9 cellular contexts compared by ENCODE assay signal in the genomic region with DNA sequence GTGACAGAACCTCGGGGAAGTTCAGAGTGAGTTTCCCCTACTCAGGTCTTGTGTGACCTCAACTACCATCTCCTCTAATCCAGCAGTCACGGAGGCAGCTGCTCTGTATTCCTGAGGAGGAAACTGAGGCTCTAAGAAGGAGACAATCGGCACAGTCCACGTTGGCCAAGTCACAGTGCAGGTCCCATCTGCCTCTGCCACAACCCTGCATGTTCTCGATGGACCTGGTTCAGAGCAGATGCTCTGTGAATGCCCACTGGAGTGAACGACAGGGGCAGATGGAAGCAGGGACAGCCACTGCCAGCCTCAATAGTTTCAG. TPM values are rescaled to one million over a fixed set of nuclear protein-coding genes. Genes with fewer than 3 reads are reported as not detected.
A peak's percentile ranks its signal among the peaks of the same experiment; 100 is the strongest.
DNase-seq lines count a peak whose midpoint lies in the region; ATAC-seq, FAIRE-seq and TF ChIP-seq lines count a peak whose summit lies in the region.
"Had no signal": no experiment of that assay in that cellular context is flagged by ENCODE, and none has a peak within 500 bp of the region (broad histone marks: within the 10 kb centered on the region; RNA-seq: fewer than 3 reads in every experiment).

No MANE protein-coding gene starts in this region.

- no peak overlapping the region for H3K4me3 Mint-ChIP-seq in dendritic cell treated with granulocyte-macrophage colony-stimulating factor and Interleukin-4, amounts not matched to agents 40 ng/mL and 50 ng/mL, for 4 days
- H3K4me3 Mint-ChIP-seq in naive thymus-derived CD8-positive, alpha-beta T cell: peak overlapping the region; percentile 79 to 94 (median 84)

- intact Hi-C loops in dendritic cell treated with granulocyte-macrophage colony-stimulating factor and Interleukin-4, amounts not matched to agents 40 ng/mL and 50 ng/mL, for 4 days (cut with micrococcal nuclease): no loop called here

- H3K4me3 ChIP-seq in AG04449 (ENCODE audit: low read depth, low read length) (peak overlapping the region; percentile 91), LNCaP clone FGC (ENCODE audit: low read depth, low read length) (peak overlapping the region; percentile 95)

- TF ChIP-seq CTCF in AG04449 (IDR thresholded peaks at IDR 0.05; ENCODE audit: insufficient read depth, low read length, missing control alignments): no peak
- no peak for TF ChIP-seq CTCF in LNCaP clone FGC (IDR thresholded peaks at IDR 0.05; ENCODE audit: control insufficient read depth, extremely low read depth, insufficient read depth)

- H3K4me1 Mint-ChIP-seq in dendritic cell treated with granulocyte-macrophage colony-stimulating factor and Interleukin-4, amounts not matched to agents 40 ng/mL and 50 ng/mL, for 4 days (ENCODE audit: low read depth): peaks cover 72% of the 10 kb centered on the region
- H3K4me1 Mint-ChIP-seq in naive thymus-derived CD8-positive, alpha-beta T cell: peaks cover 18 to 47% (median 41%) of the 10 kb centered on the region in 4 donors

- CTCF ChIA-PET in AG04449 (lab: Yijun Ruan, JAX): interaction anchor here (1.5 kb wide), 1 partner anchor 25 kb away, joined by 3 read pairs; no protein-coding TSS in a partner anchor

- H3K27ac Mint-ChIP-seq in dendritic cell treated with granulocyte-macrophage colony-stimulating factor and Interleukin-4, amounts not matched to agents 40 ng/mL and 50 ng/mL, for 4 days: peak overlapping the region; percentile 89
- H3K27ac Mint-ChIP-seq in naive thymus-derived CD8-positive, alpha-beta T cell: peak overlapping the region; percentile 75 to 97 (median 90)

- H3K36me3 Mint-ChIP-seq in dendritic cell treated with granulocyte-macrophage colony-stimulating factor and Interleukin-4, amounts not matched to agents 40 ng/mL and 50 ng/mL, for 4 days (ENCODE audit: low read depth): peaks cover 9% of the 10 kb centered on the region
- no peaks in the 10 kb centered on the region for H3K36me3 Mint-ChIP-seq in naive thymus-derived CD8-positive, alpha-beta T cell

- POLR2A ChIA-PET in AG04449 (lab: Yijun Ruan, JAX): interaction anchor here (1.5 kb wide), 1 partner anchor 61 kb away, joined by 4 read pairs; no protein-coding TSS in a partner anchor
- POLR2A ChIA-PET in naive thymus-derived CD8-positive, alpha-beta T cell (lab: Charles Lee): interaction anchor here (0.6 to 8.2 kb wide), 3 partner anchors 20 to 844 kb away, joined by 3 to 110 read pairs (median 3); a partner anchor contains a TSS

- FAIRE-seq in frontal cortex (lab: Jason Lieb, UNC): no peak
- FAIRE-seq: islet of Langerhans had no signal

- no peaks in the 10 kb centered on the region for H3K27me3 Mint-ChIP-seq in dendritic cell treated with granulocyte-macrophage colony-stimulating factor and Interleukin-4, amounts not matched to agents 40 ng/mL and 50 ng/mL, for 4 days
- no peaks in the 10 kb centered on the region for H3K27me3 Mint-ChIP-seq in naive thymus-derived CD8-positive, alpha-beta T cell

- DNase-seq in AG04449 (ENCODE audit: low read depth, low spot score) (no peak), LNCaP clone FGC (ENCODE audit: low read depth) (no peak), frontal cortex (ENCODE audit: low spot score in 2 of 2) (no peak), NCI-H510A (lab: John Stamatoyannopoulos, UW) (no peak), SIG-M5 treated with dmso at 0.1 percent for 504 hours (lab: John Stamatoyannopoulos, UW; ENCODE audit: unreplicated experiment) (no peak), HPDE6-E6E7 (ENCODE audit: extremely low spot score) (no peak)
- peak in 1 of 10 donors; percentile 18 for DNase-seq in naive thymus-derived CD8-positive, alpha-beta T cell

- no peaks in the 10 kb centered on the region for H3K9me3 Mint-ChIP-seq in dendritic cell treated with granulocyte-macrophage colony-stimulating factor and Interleukin-4, amounts not matched to agents 40 ng/mL and 50 ng/mL, for 4 days
- H3K9me3 Mint-ChIP-seq in naive thymus-derived CD8-positive, alpha-beta T cell: no peaks in the 10 kb centered on the region

- ATAC-seq in naive thymus-derived CD8-positive, alpha-beta T cell: no peak

RNA-seq across cellular contexts. Expression of a gene that starts 0.7 kb away (rescaled TPM):
- 10 to 100 TPM; 68.0 to 74.4 TPM for total RNA-seq in naive thymus-derived CD8-positive, alpha-beta T cell
- polyA plus RNA-seq in naive thymus-derived CD8-positive, alpha-beta T cell: 10 to 100 TPM; 18.4 to 23.8 (median 21.5) TPM
- total RNA-seq in frontal cortex: 33.0 TPM
